ENCODE assay signal across 16 cellular contexts in the genomic region with DNA sequence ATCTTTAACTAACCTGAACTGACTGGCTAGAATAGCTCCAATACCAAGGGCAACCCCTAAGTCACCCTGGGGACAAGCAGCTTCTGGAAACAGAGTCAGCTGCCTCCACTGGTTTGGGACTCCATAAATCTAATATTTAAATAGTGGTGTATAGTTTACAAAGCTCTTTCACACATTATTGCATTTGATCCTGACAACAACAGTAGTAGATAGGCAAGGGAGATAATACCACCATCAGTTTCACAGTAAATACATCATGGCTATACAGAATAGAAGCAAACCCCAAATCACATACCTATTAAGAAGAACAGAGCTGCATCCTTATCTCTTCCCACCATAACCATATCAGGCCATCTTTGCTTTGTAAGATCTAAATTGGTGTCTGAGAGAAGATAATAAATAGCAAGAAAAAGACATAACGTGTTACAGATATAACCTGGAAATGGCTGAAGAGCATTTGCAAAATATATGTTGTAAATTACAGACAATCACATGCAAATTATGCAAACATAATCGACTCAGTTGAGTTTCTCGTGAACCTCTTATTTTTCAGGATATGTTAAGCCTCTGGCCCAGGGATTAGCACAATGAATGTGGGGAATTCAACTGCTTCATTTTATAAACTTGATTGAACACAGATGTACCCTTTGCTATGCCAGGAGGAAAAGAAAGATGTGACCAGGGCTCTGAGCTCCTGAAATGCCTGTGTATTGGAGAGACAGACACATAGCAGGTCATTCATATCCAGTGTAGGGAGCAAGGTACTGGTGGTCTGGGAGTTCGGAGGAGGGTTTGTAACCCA.
"Had no signal": no experiment of that assay in that cellular context is flagged by ENCODE, and none has a peak within 500 bp of the region (broad histone marks: within the 10 kb centered on the region; RNA-seq: fewer than 3 reads in every experiment).

No MANE protein-coding gene starts in this region.

- H3K4me2 ChIP-seq: neural progenitor cell had no signal

- H3K27ac ChIP-seq: neural progenitor cell, psoas muscle, right lobe of liver had no signal

- H3K36me3 Mint-ChIP-seq: activated naive CD4-positive, alpha-beta T cell treated with anti-CD3 and anti-CD28 coated beads, Interleukin-2, amount 50 U/mL, for 24 hours; immature natural killer cell; neural progenitor cell had no signal

- H3K4me1 ChIP-seq: neural progenitor cell, psoas muscle, right lobe of liver had no signal

- H3K9me3 ChIP-seq: psoas muscle, right lobe of liver had no signal

- H3K27me3 ChIP-seq: neural progenitor cell, right lobe of liver had no signal

- H3K27ac Mint-ChIP-seq: activated CD4-positive, alpha-beta memory T cell treated with anti-CD3 and anti-CD28 coated beads, Interleukin-2, amount 10 ng/mL, durations not matched to agents 7 days and 5 days; activated CD4-positive, alpha-beta T cell treated with anti-CD3 and anti-CD28 coated beads for 36 hours; activated naive CD4-positive, alpha-beta T cell treated with anti-CD3 and anti-CD28 coated beads, Interleukin-2, amount 50 U/mL, for 24 hours; activated T-cell treated with anti-CD3 and anti-CD28 coated beads, Interleukin-2, amount 50 U/mL, for 24 hours; immature natural killer cell; neural progenitor cell; T-helper 1 cell treated with Interleukin-12 subunit alpha and Interleukin-12 subunit beta and Interleukin-4 antibody, amounts not matched to agents 30 μg/mL and 1 μg/mL, for 36 hours had no signal

- H3K4me3 ChIP-seq: lung, neural progenitor cell, psoas muscle, right lobe of liver had no signal

- H2AFZ ChIP-seq: neural progenitor cell had no signal

- H3K36me3 ChIP-seq: neural progenitor cell, right lobe of liver had no signal

- H3K9ac ChIP-seq: neural progenitor cell had no signal

- H3K4me1 Mint-ChIP-seq: activated CD4-positive, alpha-beta memory T cell treated with anti-CD3 and anti-CD28 coated beads, Interleukin-2, amount 10 ng/mL, durations not matched to agents 7 days and 5 days; activated CD4-positive, alpha-beta T cell treated with anti-CD3 and anti-CD28 coated beads for 36 hours; activated naive CD4-positive, alpha-beta T cell treated with anti-CD3 and anti-CD28 coated beads, Interleukin-2, amount 50 U/mL, for 24 hours; immature natural killer cell had no signal

- H3K4me3 Mint-ChIP-seq: activated CD4-positive, alpha-beta memory T cell treated with anti-CD3 and anti-CD28 coated beads, Interleukin-2, amount 10 ng/mL, durations not matched to agents 7 days and 5 days; activated CD4-positive, alpha-beta T cell treated with anti-CD3 and anti-CD28 coated beads for 36 hours; activated naive CD4-positive, alpha-beta T cell treated with anti-CD3 and anti-CD28 coated beads, Interleukin-2, amount 50 U/mL, for 24 hours; activated T-cell treated with anti-CD3 and anti-CD28 coated beads, Interleukin-2, amount 50 U/mL, for 24 hours; immature natural killer cell; neural progenitor cell; T-helper 1 cell treated with Interleukin-12 subunit alpha and Interleukin-12 subunit beta and Interleukin-4 antibody, amounts not matched to agents 30 μg/mL and 1 μg/mL, for 36 hours had no signal

- DNase-seq: activated CD4-positive, alpha-beta memory T cell treated with anti-CD3 and anti-CD28 coated beads, Interleukin-2, amount 10 ng/mL, durations not matched to agents 7 days and 5 days; activated CD4-positive, alpha-beta T cell treated with anti-CD3 and anti-CD28 coated beads for 36 hours; activated T-cell treated with anti-CD3 and anti-CD28 coated beads, Interleukin-2, amount 50 U/mL, for 24 hours; amniotic stem cell; caudate nucleus; foreskin melanocyte; immature natural killer cell; left cardiac atrium; midbrain; psoas muscle; right lobe of liver; stimulated activated CD4-positive, alpha-beta T cell treated with anti-CD3 and anti-CD28 coated beads, Interleukin-1b, Interleukin-23, amount 100 ng/mL, for 48 hours had no signal

- ATAC-seq: activated CD4-positive, alpha-beta T cell treated with anti-CD3 and anti-CD28 coated beads for 36 hours; psoas muscle; right lobe of liver had no signal

- H3K9me3 Mint-ChIP-seq: activated CD4-positive, alpha-beta memory T cell treated with anti-CD3 and anti-CD28 coated beads, Interleukin-2, amount 10 ng/mL, durations not matched to agents 7 days and 5 days; activated naive CD4-positive, alpha-beta T cell treated with anti-CD3 and anti-CD28 coated beads, Interleukin-2, amount 50 U/mL, for 24 hours; activated T-cell treated with anti-CD3 and anti-CD28 coated beads, Interleukin-2, amount 50 U/mL, for 24 hours; immature natural killer cell; neural progenitor cell; T-helper 1 cell treated with Interleukin-12 subunit alpha and Interleukin-12 subunit beta and Interleukin-4 antibody, amounts not matched to agents 30 μg/mL and 1 μg/mL, for 36 hours had no signal
